In genomic region chr1:235297579-235297978, GRCh38 we compare ENCODE assay signal across 13 cellular contexts. TPM values are rescaled to one million over a fixed set of nuclear protein-coding genes. Genes with fewer than 3 reads are reported as not detected.
A peak's percentile ranks its signal among the peaks of the same experiment; 100 is the strongest.
DNase-seq lines count a peak whose midpoint lies in the region; ATAC-seq and TF ChIP-seq lines count a peak whose summit lies in the region.
"Had no signal": no experiment of that assay in that cellular context is flagged by ENCODE, and none has a peak within 500 bp of the region (broad histone marks: within the 10 kb centered on the region; RNA-seq: fewer than 3 reads in every experiment).

No MANE protein-coding gene starts in this region.

- no peak overlapping the region for H3K4me3 ChIP-seq in breast epithelium
- H3K4me3 ChIP-seq: vagina had no signal

- no peaks in the 10 kb centered on the region for H3K36me3 Mint-ChIP-seq in activated naive CD4-positive, alpha-beta T cell treated with anti-CD3 and anti-CD28 coated beads, Interleukin-2, amount 50 U/mL, for 24 hours
- no peaks in the 10 kb centered on the region for H3K36me3 Mint-ChIP-seq in chondrocyte (ENCODE audit: low read depth)

- no peaks in the 10 kb centered on the region for H3K27me3 Mint-ChIP-seq in activated naive CD4-positive, alpha-beta T cell treated with anti-CD3 and anti-CD28 coated beads, Interleukin-2, amount 50 U/mL, for 24 hours
- no peaks in the 10 kb centered on the region for H3K27me3 Mint-ChIP-seq in chondrocyte (ENCODE audit: low read depth)

- peak overlapping the region; percentile 77 for H3K4me3 Mint-ChIP-seq in activated naive CD4-positive, alpha-beta T cell treated with anti-CD3 and anti-CD28 coated beads, Interleukin-2, amount 50 U/mL, for 24 hours
- no peak overlapping the region for H3K4me3 Mint-ChIP-seq in chondrocyte (ENCODE audit: unreplicated experiment)

- no peak overlapping the region for H3K27ac ChIP-seq in breast epithelium
- H3K27ac ChIP-seq: vagina had no signal

- no peak for TF ChIP-seq CTCF in chondrocyte (IDR thresholded peaks at IDR 0.05)
- TF ChIP-seq CTCF in breast epithelium (IDR thresholded peaks at IDR 0.05) = no peak

- DNase-seq in activated naive CD4-positive, alpha-beta T cell (lab: John Stamatoyannopoulos, UW) = no peak
- peak; percentile 22 for DNase-seq in RPMI7951 (ENCODE audit: low read depth)
- no peak for DNase-seq in chondrocyte (ENCODE audit: low spot score)
- DNase-seq in NCI-H510A treated with DMSO at 0.1 percent for 48 hours (lab: John Stamatoyannopoulos, UW) = no peak
- DNase-seq in breast epithelium (ENCODE audit: low spot score in 2 of 2) = no peak
- DNase-seq: amygdala, left cardiac atrium, MV-4-11, T1000 had no signal

- peak overlapping the region; percentile 91 for H3K27ac Mint-ChIP-seq in activated naive CD4-positive, alpha-beta T cell treated with anti-CD3 and anti-CD28 coated beads, Interleukin-2, amount 50 U/mL, for 24 hours
- H3K27ac Mint-ChIP-seq in chondrocyte (ENCODE audit: unreplicated experiment) = peak overlapping the region; percentile 18

- H3K4me1 Mint-ChIP-seq in activated naive CD4-positive, alpha-beta T cell treated with anti-CD3 and anti-CD28 coated beads, Interleukin-2, amount 50 U/mL, for 24 hours = peaks cover 70% of the 10 kb centered on the region
- peaks cover 23% of the 10 kb centered on the region for H3K4me1 Mint-ChIP-seq in chondrocyte (ENCODE audit: low read depth)

- no peak for TF ChIP-seq POLR2A in breast epithelium (IDR thresholded peaks at IDR 0.05)

- intact Hi-C loops in breast epithelium (cut with DNase I; ENCODE audit: low total_unique reads) = loop anchor here (2.0 kb wide), 1 partner anchor 49 kb away; no protein-coding TSS in a partner anchor

- H3K27me3 ChIP-seq in breast epithelium = no peaks in the 10 kb centered on the region
- H3K27me3 ChIP-seq: vagina had no signal

- H3K9me3 Mint-ChIP-seq in activated naive CD4-positive, alpha-beta T cell treated with anti-CD3 and anti-CD28 coated beads, Interleukin-2, amount 50 U/mL, for 24 hours = no peaks in the 10 kb centered on the region
- H3K9me3 Mint-ChIP-seq in chondrocyte (ENCODE audit: low read depth) = peaks cover 3% of the 10 kb centered on the region

- no peak for ATAC-seq in GM21619 (IDR thresholded peaks at IDR 0.05; ENCODE audit: unreplicated experiment)
- no peak for ATAC-seq in GM18511 (IDR thresholded peaks at IDR 0.05; ENCODE audit: unreplicated experiment)
- ATAC-seq: left cardiac atrium had no signal

- H3K36me3 ChIP-seq in breast epithelium = no peaks in the 10 kb centered on the region
- H3K36me3 ChIP-seq: vagina had no signal

- no peaks in the 10 kb centered on the region for H3K4me1 ChIP-seq in breast epithelium

- H3K9me3 ChIP-seq in breast epithelium = no peaks in the 10 kb centered on the region
- H3K9me3 ChIP-seq: vagina had no signal

RNA-seq across cellular contexts. Expression of gene ARID4B, which starts 30.4 kb away (rescaled TPM):
- total RNA-seq in RPMI7951 (2014; rRNA removed; shearing (Covaris generic)) = 13.2 and 16.9 TPM in 2 replicates
- total RNA-seq in chondrocyte (26.5 to 33.5 TPM (median 26.5 TPM) in 3 replicates), breast epithelium (10 to 100 TPM; 34.4 to 91.6 (median 76.7) TPM)

RNA-seq across cellular contexts. Expression of gene GGPS1, which starts 30.8 kb away (rescaled TPM):
- 30.0 and 37.7 TPM in 2 replicates for total RNA-seq in RPMI7951 (2014; rRNA removed; shearing (Covaris generic))
- total RNA-seq in chondrocyte (39.1 to 44.5 TPM (median 39.4 TPM) in 3 replicates), breast epithelium (10 to 100 TPM; 17.7 to 38.3 (median 22.4) TPM)
